In genomic region chr5:91038180-91038808, GRCh38 we compare ENCODE assay signal across 14 cellular contexts.
A peak's percentile ranks its signal among the peaks of the same experiment; 100 is the strongest.
DNase-seq lines count a peak whose midpoint lies in the region; ATAC-seq and TF ChIP-seq lines count a peak whose summit lies in the region.
"Had no signal": no experiment of that assay in that cellular context is flagged by ENCODE, and none has a peak within 500 bp of the region (broad histone marks: within the 10 kb centered on the region; RNA-seq: fewer than 3 reads in every experiment).

No MANE protein-coding gene starts in this region.

- no peak for TF ChIP-seq CTCF in VCaP (conservative IDR thresholded peaks at IDR 0.05)
- no peak for TF ChIP-seq CTCF in colonic mucosa (IDR thresholded peaks at IDR 0.05)

- H3K9me3 Mint-ChIP-seq in stimulated activated effector memory CD8-positive, alpha-beta T cell treated with anti-CD3 and anti-CD28 coated beads, Interleukin-12 subunit alpha, Interleukin-12 subunit beta, amount 100 ng/mL, for 72 hours, result no peaks in the 10 kb centered on the region
- H3K9me3 Mint-ChIP-seq: activated naive CD4-positive, alpha-beta T cell treated with anti-CD3 and anti-CD28 coated beads, Interleukin-2, amount 50 U/mL, for 24 hours; T-helper 2 cell treated with Interferon-gamma antibody and Interleukin-4, amounts not matched to agents 5 μg/mL and 100 μg/mL, for 36 hours had no signal

- no peaks in the 10 kb centered on the region for H3K4me1 ChIP-seq in colonic mucosa

- H3K4me1 Mint-ChIP-seq in stimulated activated effector memory CD8-positive, alpha-beta T cell treated with anti-CD3 and anti-CD28 coated beads, Interleukin-12 subunit alpha, Interleukin-12 subunit beta, amount 100 ng/mL, for 72 hours, result no peaks in the 10 kb centered on the region
- H3K4me1 Mint-ChIP-seq: activated CD4-positive, alpha-beta T cell treated with anti-CD3 and anti-CD28 coated beads for 36 hours; activated naive CD4-positive, alpha-beta T cell treated with anti-CD3 and anti-CD28 coated beads, Interleukin-2, amount 50 U/mL, for 24 hours had no signal

- H3K27ac Mint-ChIP-seq in stimulated activated effector memory CD8-positive, alpha-beta T cell treated with anti-CD3 and anti-CD28 coated beads, Interleukin-12 subunit alpha, Interleukin-12 subunit beta, amount 100 ng/mL, for 72 hours, result no peak overlapping the region
- H3K27ac Mint-ChIP-seq: activated CD4-positive, alpha-beta T cell treated with anti-CD3 and anti-CD28 coated beads for 36 hours; activated naive CD4-positive, alpha-beta T cell treated with anti-CD3 and anti-CD28 coated beads, Interleukin-2, amount 50 U/mL, for 24 hours; T-helper 2 cell treated with Interferon-gamma antibody and Interleukin-4, amounts not matched to agents 5 μg/mL and 100 μg/mL, for 36 hours had no signal

- peak overlapping the region; percentile 67 for H3K27ac ChIP-seq in VCaP
- H3K27ac ChIP-seq in colonic mucosa, result no peak overlapping the region

- ATAC-seq in stimulated activated effector memory CD8-positive, alpha-beta T cell treated with anti-CD3 and anti-CD28 coated beads, Interleukin-12 subunit alpha, Interleukin-12 subunit beta, amount 100 ng/mL, for 72 hours, result no peak
- ATAC-seq: activated CD4-positive, alpha-beta T cell treated with anti-CD3 and anti-CD28 coated beads for 36 hours; Right ventricle myocardium inferior had no signal

- DNase-seq in DMS153 treated with DMSO at 0.1 percent for 48 hours (lab: John Stamatoyannopoulos, UW; ENCODE audit: unreplicated experiment), result peak; percentile 16
- DNase-seq in NCI-H1105 treated with DMSO at 0.1 percent for 48 hours (lab: John Stamatoyannopoulos, UW), result peak; percentile 41
- DNase-seq in left kidney (ENCODE audit: low read depth, low spot score), result peak; percentile 16
- DNase-seq in colonic mucosa, result no peak
- no peak for DNase-seq in activated T-cell treated with anti-CD3 and anti-CD28 coated beads, Interleukin-2, amount 50 U/mL, for 48 hours
- DNase-seq in stimulated activated effector memory CD8-positive, alpha-beta T cell treated with anti-CD3 and anti-CD28 coated beads, Interleukin-12 subunit alpha, Interleukin-12 subunit beta, amount 100 ng/mL, for 72 hours (ENCODE audit: low spot score in 2 of 2), result no peak
- DNase-seq in activated CD8-positive, alpha-beta memory T cell treated with anti-CD3 and anti-CD28 coated beads, Interleukin-2, amount 50 U/mL, for 4 hours, result no peak
- DNase-seq: activated CD4-positive, alpha-beta T cell treated with anti-CD3 and anti-CD28 coated beads for 36 hours; hypothalamus; NCI-H2029 treated with DMSO at 0.1 percent for 48 hours had no signal

- intact Hi-C loops in colonic mucosa (cut with DNase I), result no loop called here

- H3K27me3 ChIP-seq in colonic mucosa, result no peaks in the 10 kb centered on the region

- no peaks in the 10 kb centered on the region for H3K36me3 ChIP-seq in colonic mucosa

- H3K36me3 Mint-ChIP-seq in stimulated activated effector memory CD8-positive, alpha-beta T cell treated with anti-CD3 and anti-CD28 coated beads, Interleukin-12 subunit alpha, Interleukin-12 subunit beta, amount 100 ng/mL, for 72 hours, result no peaks in the 10 kb centered on the region
- H3K36me3 Mint-ChIP-seq: activated naive CD4-positive, alpha-beta T cell treated with anti-CD3 and anti-CD28 coated beads, Interleukin-2, amount 50 U/mL, for 24 hours had no signal

- no peaks in the 10 kb centered on the region for H3K9me3 ChIP-seq in colonic mucosa

- no peak overlapping the region for H3K9ac ChIP-seq in colonic mucosa (ENCODE audit: low read depth in 2 of 2, low read length in 2 of 2)

- no peak overlapping the region for H3K4me3 Mint-ChIP-seq in stimulated activated effector memory CD8-positive, alpha-beta T cell treated with anti-CD3 and anti-CD28 coated beads, Interleukin-12 subunit alpha, Interleukin-12 subunit beta, amount 100 ng/mL, for 72 hours
- H3K4me3 Mint-ChIP-seq: activated CD4-positive, alpha-beta T cell treated with anti-CD3 and anti-CD28 coated beads for 36 hours; activated naive CD4-positive, alpha-beta T cell treated with anti-CD3 and anti-CD28 coated beads, Interleukin-2, amount 50 U/mL, for 24 hours; T-helper 2 cell treated with Interferon-gamma antibody and Interleukin-4, amounts not matched to agents 5 μg/mL and 100 μg/mL, for 36 hours had no signal

- no peak overlapping the region for H3K4me3 ChIP-seq in colonic mucosa

Comparison
In these comparisons a context has a peak if more than half of its experiments do, and no peak if none do; other contexts are left out.
1. DNase-seq: peak in DMS153 treated with DMSO at 0.1 percent for 48 hours (single experiment), NCI-H1105 treated with DMSO at 0.1 percent for 48 hours (single experiment) and left kidney (single experiment); none in colonic mucosa (single experiment), activated T-cell treated with anti-CD3 and anti-CD28 coated beads, Interleukin-2, amount 50 U/mL, for 48 hours (0 of 2), stimulated activated effector memory CD8-positive, alpha-beta T cell treated with anti-CD3 and anti-CD28 coated beads, Interleukin-12 subunit alpha, Interleukin-12 subunit beta, amount 100 ng/mL, for 72 hours (0 of 2) and activated CD8-positive, alpha-beta memory T cell treated with anti-CD3 and anti-CD28 coated beads, Interleukin-2, amount 50 U/mL, for 4 hours (single experiment).